In genomic region chr10:48237856-48238250, GRCh38 we compare ENCODE assay signal across 19 cellular contexts. TPM values are rescaled to one million over a fixed set of nuclear protein-coding genes. Genes with fewer than 3 reads are reported as not detected.
DNase-seq lines count a peak whose midpoint lies in the region; ATAC-seq and TF ChIP-seq lines count a peak whose summit lies in the region.
"Had no signal": no experiment of that assay in that cellular context is flagged by ENCODE, and none has a peak within 500 bp of the region (broad histone marks: within the 10 kb centered on the region; RNA-seq: fewer than 3 reads in every experiment).

No MANE protein-coding gene starts in this region.

- no peak for TF ChIP-seq CTCF in esophagus muscularis mucosa (IDR thresholded peaks at IDR 0.05)
- no peak for TF ChIP-seq CTCF in type B pancreatic cell (conservative IDR thresholded peaks at IDR 0.05)

- no peaks in the 10 kb centered on the region for H3K9me3 Mint-ChIP-seq in stimulated activated naive CD8-positive, alpha-beta T cell treated with anti-CD3 and anti-CD28 coated beads, Interleukin-15, amount 100 ng/mL, for 72 hours
- H3K9me3 Mint-ChIP-seq in type B pancreatic cell, result no peaks in the 10 kb centered on the region

- no peaks in the 10 kb centered on the region for H3K27me3 ChIP-seq in esophagus muscularis mucosa

- no peak overlapping the region for H3K4me3 Mint-ChIP-seq in stimulated activated naive CD8-positive, alpha-beta T cell treated with anti-CD3 and anti-CD28 coated beads, Interleukin-15, amount 100 ng/mL, for 72 hours
- H3K4me3 Mint-ChIP-seq in type B pancreatic cell, result no peak overlapping the region
- H3K4me3 Mint-ChIP-seq: CD4-positive, alpha-beta memory T cell had no signal

- H3K36me3 Mint-ChIP-seq in type B pancreatic cell, result no peaks in the 10 kb centered on the region
- H3K36me3 Mint-ChIP-seq: CD4-positive, alpha-beta memory T cell had no signal

- TF ChIP-seq POLR2A in esophagus muscularis mucosa (IDR thresholded peaks at IDR 0.05; ENCODE audit: low read depth), result no peak

- no peaks in the 10 kb centered on the region for H3K4me1 ChIP-seq in esophagus muscularis mucosa

- no peak overlapping the region for H3K4me3 ChIP-seq in esophagus muscularis mucosa

- peaks cover under 1% of the 10 kb centered on the region for H3K27me3 Mint-ChIP-seq in stimulated activated naive CD8-positive, alpha-beta T cell treated with anti-CD3 and anti-CD28 coated beads, Interleukin-15, amount 100 ng/mL, for 72 hours
- H3K27me3 Mint-ChIP-seq in type B pancreatic cell, result no peaks in the 10 kb centered on the region

- H3K36me3 ChIP-seq in esophagus muscularis mucosa, result no peaks in the 10 kb centered on the region

- H3K27ac ChIP-seq in esophagus muscularis mucosa (replicated peaks in 1 of 4), result no peak overlapping the region

- H3K9me3 ChIP-seq in esophagus muscularis mucosa, result no peaks in the 10 kb centered on the region

- peak; percentile 14 for ATAC-seq in stimulated activated naive CD8-positive, alpha-beta T cell treated with anti-CD3 and anti-CD28 coated beads, Interleukin-15, amount 100 ng/mL, for 72 hours
- ATAC-seq in stimulated activated naive CD8-positive, alpha-beta T cell treated with anti-CD3 and anti-CD28 coated beads, Interleukin-15, Interleukin-2, amounts not matched to agents 100 U/mL and 50 U/mL, for 24 hours, result no peak
- no peak for ATAC-seq in GM18861 (IDR thresholded peaks at IDR 0.05; ENCODE audit: unreplicated experiment)
- ATAC-seq: HCT116 had no signal

- 97% methylated on average over 6 of the region's 6 CpGs for WGBS in esophagus muscularis mucosa

- no peak for DNase-seq in stimulated activated naive CD8-positive, alpha-beta T cell treated with anti-CD3 and anti-CD28 coated beads, Interleukin-15, amount 100 ng/mL, for 72 hours
- no peak for DNase-seq in stimulated activated naive CD8-positive, alpha-beta T cell treated with anti-CD3 and anti-CD28 coated beads, Interleukin-15, Interleukin-2, amounts not matched to agents 100 U/mL and 50 U/mL, for 24 hours
- DNase-seq in esophagus muscularis mucosa (ENCODE audit: extremely low spot score) (peak; percentile 86), type B pancreatic cell (ENCODE audit: extremely low spot score, unreplicated experiment) (peak; percentile 43), T1000 (lab: John Stamatoyannopoulos, UW) (no peak)
- DNase-seq: C1 segment of cervical spinal cord; Calu3; CD4-positive, alpha-beta memory T cell; COR-L47; DMS53; DMS79 treated with DMSO at 0.1 percent for 48 hours; GF-D8; GOT3; H7 had no signal

- H3K4me1 Mint-ChIP-seq in stimulated activated naive CD8-positive, alpha-beta T cell treated with anti-CD3 and anti-CD28 coated beads, Interleukin-15, amount 100 ng/mL, for 72 hours, result no peaks in the 10 kb centered on the region
- H3K4me1 Mint-ChIP-seq in type B pancreatic cell (ENCODE audit: unreplicated experiment), result no peaks in the 10 kb centered on the region
- H3K4me1 Mint-ChIP-seq: CD4-positive, alpha-beta memory T cell had no signal

- no peak for TF ChIP-seq EP300 in esophagus muscularis mucosa (IDR thresholded peaks at IDR 0.05)

- H3K27ac Mint-ChIP-seq in stimulated activated naive CD8-positive, alpha-beta T cell treated with anti-CD3 and anti-CD28 coated beads, Interleukin-15, amount 100 ng/mL, for 72 hours, result no peak overlapping the region
- no peak overlapping the region for H3K27ac Mint-ChIP-seq in type B pancreatic cell
- H3K27ac Mint-ChIP-seq: CD4-positive, alpha-beta memory T cell had no signal

- intact Hi-C loops in esophagus muscularis mucosa (cut with DNase I), result no loop called here

RNA-seq across cellular contexts. Expression of gene FRMPD2, which starts 36.6 kb away (rescaled TPM):
- total RNA-seq in esophagus muscularis mucosa (not detected), type B pancreatic cell (ENCODE audit: low replicate concordance) (0.80 and 1.1 TPM in 2 replicates)
- total RNA-seq: A172; A673; CD4-positive, alpha-beta memory T cell; Daoy; H7 had no signal

Comparison
In these comparisons a context has a peak if more than half of its experiments do, and no peak if none do; other contexts are left out.
1. DNase-seq: peak in esophagus muscularis mucosa (single experiment) and type B pancreatic cell (single experiment); none in stimulated activated naive CD8-positive, alpha-beta T cell treated with anti-CD3 and anti-CD28 coated beads, Interleukin-15, amount 100 ng/mL, for 72 hours (0 of 2), stimulated activated naive CD8-positive, alpha-beta T cell treated with anti-CD3 and anti-CD28 coated beads, Interleukin-15, Interleukin-2, amounts not matched to agents 100 U/mL and 50 U/mL, for 24 hours (single experiment) and T1000 (single experiment).